Comparison of ENCODE assay signal across 9 cellular contexts in genomic region chr12:65536876-65537661, GRCh38.
DNase-seq lines count a peak whose midpoint lies in the region; ATAC-seq, FAIRE-seq and TF ChIP-seq lines count a peak whose summit lies in the region.
"Had no signal": no experiment of that assay in that cellular context is flagged by ENCODE, and none has a peak within 500 bp of the region (broad histone marks: within the 10 kb centered on the region; RNA-seq: fewer than 3 reads in every experiment).

No MANE protein-coding gene starts in this region.

- intact Hi-C loops in activated T-helper 2 cell treated with anti-CD3 and anti-CD28 coated beads, Interferon-gamma antibody, Interleukin-2, Interleukin-4, amounts not matched to agents 10 μg/mL and 5 μg/mL and 100 μg/mL, durations not matched to agents 14 hours and 24 hours and 36 hours (cut with micrococcal nuclease) = no loop called here

- no peak overlapping the region for H3K18ac ChIP-seq in H9 (ENCODE audit: insufficient read length, low read depth, low read length)

- H4K20me1 ChIP-seq in H9 (ENCODE audit: control insufficient read depth, insufficient read depth, insufficient read length) = no peaks in the 10 kb centered on the region

- H3K23me2 ChIP-seq in H9 (ENCODE audit: insufficient read length, low read depth, low read length, poor library complexity, severe bottlenecking) = no peaks in the 10 kb centered on the region

- H3K14ac ChIP-seq in H9 (ENCODE audit: insufficient read depth, low read length) = no peak overlapping the region

- H3K36me3 Mint-ChIP-seq in H9 (ENCODE audit: insufficient read depth in 1 of 3, low read depth in 3 of 3) = peaks cover 6 to 22% (median 14%) of the 10 kb centered on the region in 3 experiments; a peak in 6 of 7 replicates
- no peaks in the 10 kb centered on the region for H3K36me3 Mint-ChIP-seq in activated T-helper 2 cell treated with anti-CD3 and anti-CD28 coated beads, Interferon-gamma antibody, Interleukin-2, Interleukin-4, amounts not matched to agents 10 μg/mL and 5 μg/mL and 100 μg/mL, durations not matched to agents 14 hours and 24 hours and 36 hours (ENCODE audit: low read depth)

- H3K36me3 ChIP-seq in BJ (ENCODE audit: control insufficient read depth, insufficient read depth, low read length) = no peaks in the 10 kb centered on the region

- H2AFZ ChIP-seq in H9 (ENCODE audit: low read length) = no peak overlapping the region

- no peak overlapping the region for H3T11ph ChIP-seq in H9 (ENCODE audit: low read length)

- H3K9ac ChIP-seq in H9 (ENCODE audit: extremely low read depth, insufficient read length, low read length) = no peak overlapping the region

- H2AK5ac ChIP-seq in H9 (ENCODE audit: insufficient read length, low read length) = no peak overlapping the region

- H3K4me3 ChIP-seq in BJ (ENCODE audit: low read depth, low read length) = no peak overlapping the region

- H2BK5ac ChIP-seq in H9 (ENCODE audit: insufficient read length, low read length) = no peak overlapping the region

- H4K8ac ChIP-seq in H9 (replicated peaks; ENCODE audit: insufficient read length, low read depth, low read length) = no peak overlapping the region

- TF ChIP-seq CTCF in BJ (IDR thresholded peaks at IDR 0.05; ENCODE audit: insufficient read depth, low read depth, low read length) (no peak), H9 (conservative IDR thresholded peaks at IDR 0.05) (no peak)

- no peak for ATAC-seq in HG03159 (IDR thresholded peaks at IDR 0.05; ENCODE audit: unreplicated experiment)

- H2BK12ac ChIP-seq in H9 (ENCODE audit: insufficient read length, low read depth, low read length) = no peak overlapping the region

- no CpG with 5 or more reads among the region's 6 CpGs for WGBS in H9 (ENCODE audit: extremely low coverage, insufficient read length, low lambda C conversion rate)

- H3K23ac ChIP-seq in H9 (ENCODE audit: insufficient read length, low read depth, low read length) = no peak overlapping the region

- no peaks in the 10 kb centered on the region; the same call in 1 of the 2 replicates for H3K27me3 Mint-ChIP-seq in H9 (ENCODE audit: low read depth)
- no peaks in the 10 kb centered on the region for H3K27me3 Mint-ChIP-seq in activated T-helper 2 cell treated with anti-CD3 and anti-CD28 coated beads, Interferon-gamma antibody, Interleukin-2, Interleukin-4, amounts not matched to agents 10 μg/mL and 5 μg/mL and 100 μg/mL, durations not matched to agents 14 hours and 24 hours and 36 hours (ENCODE audit: low read depth)

- H3K56ac ChIP-seq in H9 (ENCODE audit: insufficient read length, low read depth, low read length) = no peak overlapping the region

- DNase-seq in BJ (ENCODE audit: low read depth) = peak; percentile 100
- peak; percentile 78 for DNase-seq in MV-4-11 (lab: John Stamatoyannopoulos, UW)
- DNase-seq in mucosa of gallbladder (ENCODE audit: low spot score) = peak; percentile 42
- DNase-seq in H9 = no peak
- DNase-seq in activated T-helper 2 cell treated with anti-CD3 and anti-CD28 coated beads, Interferon-gamma antibody, Interleukin-2, Interleukin-4, amounts not matched to agents 10 μg/mL and 5 μg/mL and 100 μg/mL, durations not matched to agents 14 hours and 24 hours and 36 hours (ENCODE audit: low spot score) = no peak
- no peak for DNase-seq in central memory CD4-positive, alpha-beta T cell

- POLR2A ChIA-PET in BJ (lab: Charles Lee) = interaction anchor here (0.7 to 1.0 kb wide), 5 partner anchors 11 to 212 kb away, joined by 3 to 6 read pairs (median 3); no protein-coding TSS in a partner anchor

- H3K9me3 Mint-ChIP-seq in H9 = peaks cover 26 to 29% of the 10 kb centered on the region in 2 experiments
- peaks cover 8% of the 10 kb centered on the region for H3K9me3 Mint-ChIP-seq in activated T-helper 2 cell treated with anti-CD3 and anti-CD28 coated beads, Interferon-gamma antibody, Interleukin-2, Interleukin-4, amounts not matched to agents 10 μg/mL and 5 μg/mL and 100 μg/mL, durations not matched to agents 14 hours and 24 hours and 36 hours

- H4K5ac ChIP-seq in H9 (ENCODE audit: insufficient read length, low read depth, low read length) = no peak overlapping the region

- peak; percentile 88 for FAIRE-seq in endometrium (lab: Jason Lieb, UNC)

- CTCF ChIA-PET in BJ (lab: Yijun Ruan, JAX) = interaction anchor here (0.6 to 1.7 kb wide), 5 partner anchors 11 to 571 kb away, joined by 3 to 10 read pairs (median 4); no protein-coding TSS in a partner anchor

- H3K4me3 Mint-ChIP-seq in H9 = no peak overlapping the region
- no peak overlapping the region for H3K4me3 Mint-ChIP-seq in activated T-helper 2 cell treated with anti-CD3 and anti-CD28 coated beads, Interferon-gamma antibody, Interleukin-2, Interleukin-4, amounts not matched to agents 10 μg/mL and 5 μg/mL and 100 μg/mL, durations not matched to agents 14 hours and 24 hours and 36 hours (ENCODE audit: low read depth)
- H3K4me3 Mint-ChIP-seq: neural crest cell had no signal

- H2BK120ac ChIP-seq in H9 (ENCODE audit: low read depth, low read length, poor library complexity, severe bottlenecking) = no peak overlapping the region

- no peak overlapping the region for H2BK20ac ChIP-seq in H9 (ENCODE audit: low read depth, low read length, poor library complexity, severe bottlenecking)

- peaks cover 2% of the 10 kb centered on the region; the same call in 1 of the 2 replicates for H3K4me1 ChIP-seq in H9 (ENCODE audit: insufficient read depth, low read length)

- H3K4ac ChIP-seq in H9 (ENCODE audit: low read depth, low read length) = no peak overlapping the region

- H3K79me2 ChIP-seq in H9 (ENCODE audit: insufficient read depth, low read length) = no peaks in the 10 kb centered on the region

- H3K27ac Mint-ChIP-seq in H9 = no peak overlapping the region
- H3K27ac Mint-ChIP-seq in activated T-helper 2 cell treated with anti-CD3 and anti-CD28 coated beads, Interferon-gamma antibody, Interleukin-2, Interleukin-4, amounts not matched to agents 10 μg/mL and 5 μg/mL and 100 μg/mL, durations not matched to agents 14 hours and 24 hours and 36 hours = no peak overlapping the region

- no peak overlapping the region for H3K4me2 ChIP-seq in H9 (ENCODE audit: insufficient read depth, insufficient read length, low read length)

- no peak overlapping the region for H3K27ac ChIP-seq in H9 (ENCODE audit: insufficient read length, low read depth, low read length)

- H3K4me1 Mint-ChIP-seq in H9 = peaks cover 11 to 24% of the 10 kb centered on the region in 2 experiments
- H3K4me1 Mint-ChIP-seq in activated T-helper 2 cell treated with anti-CD3 and anti-CD28 coated beads, Interferon-gamma antibody, Interleukin-2, Interleukin-4, amounts not matched to agents 10 μg/mL and 5 μg/mL and 100 μg/mL, durations not matched to agents 14 hours and 24 hours and 36 hours (ENCODE audit: low read depth) = peaks cover 2% of the 10 kb centered on the region

- no peak overlapping the region for H2BK15ac ChIP-seq in H9 (ENCODE audit: low read depth, low read length)

- no peaks in the 10 kb centered on the region for H3K27me3 ChIP-seq in BJ (ENCODE audit: control insufficient read depth, insufficient read depth, low read length)
- H3K27me3 ChIP-seq in H9 (ENCODE audit: insufficient read depth, low read length) = no peaks in the 10 kb centered on the region

- H3K9me3 ChIP-seq in H9 (ENCODE audit: control insufficient read depth, low read depth, low read length) = peaks cover 7% of the 10 kb centered on the region

- H4K91ac ChIP-seq in H9 (ENCODE audit: insufficient read length, low read depth, low read length) = no peak overlapping the region

- H3K79me1 ChIP-seq in H9 (ENCODE audit: insufficient read depth, low read depth, low read length, poor library complexity, severe bottlenecking) = no peaks in the 10 kb centered on the region

Comparison
In these comparisons a context has a peak if more than half of its experiments do, and no peak if none do; other contexts are left out.
1. DNase-seq: peak in BJ (single experiment), MV-4-11 (single experiment) and mucosa of gallbladder (single experiment); none in H9 (single experiment), activated T-helper 2 cell treated with anti-CD3 and anti-CD28 coated beads, Interferon-gamma antibody, Interleukin-2, Interleukin-4, amounts not matched to agents 10 μg/mL and 5 μg/mL and 100 μg/mL, durations not matched to agents 14 hours and 24 hours and 36 hours (single experiment) and central memory CD4-positive, alpha-beta T cell (single experiment).